In genomic region chr4:70829492-70829891, GRCh38 we compare ENCODE assay signal across 20 cellular contexts. TPM values are rescaled to one million over a fixed set of nuclear protein-coding genes. Genes with fewer than 3 reads are reported as not detected.
A peak's percentile ranks its signal among the peaks of the same experiment; 100 is the strongest.
DNase-seq lines count a peak whose midpoint lies in the region; ATAC-seq, FAIRE-seq and TF ChIP-seq lines count a peak whose summit lies in the region.
"Had no signal": no experiment of that assay in that cellular context is flagged by ENCODE, and none has a peak within 500 bp of the region (broad histone marks: within the 10 kb centered on the region; RNA-seq: fewer than 3 reads in every experiment).

No MANE protein-coding gene starts in this region.

- H3K9me3 ChIP-seq in T-helper 17 cell (ENCODE audit: control insufficient read depth, low read length, poor library complexity, severe bottlenecking) (no peaks in the 10 kb centered on the region), psoas muscle (no peaks in the 10 kb centered on the region)
- H3K9me3 ChIP-seq: BE2C, Caco-2 had no signal

- peak overlapping the region; percentile 70 for H3K27ac ChIP-seq in psoas muscle

- H3K9me3 Mint-ChIP-seq in stimulated activated effector memory CD8-positive, alpha-beta T cell treated with anti-CD3 and anti-CD28 coated beads, Interleukin-12 subunit alpha, Interleukin-12 subunit beta, amount 100 ng/mL, for 72 hours, result no peaks in the 10 kb centered on the region
- H3K9me3 Mint-ChIP-seq: CD4-positive, alpha-beta T cell; H9; IgD-negative memory B cell had no signal

- H3K27me3 Mint-ChIP-seq in T-helper 17 cell, result no peaks in the 10 kb centered on the region
- H3K27me3 Mint-ChIP-seq: CD4-positive, alpha-beta T cell; IgD-negative memory B cell had no signal

- peaks cover 17% of the 10 kb centered on the region for H3K4me1 ChIP-seq in psoas muscle
- H3K4me1 ChIP-seq: BE2C, Caco-2 had no signal

- TF ChIP-seq POLR2A in GM12892 (IDR thresholded peaks at IDR 0.05; ENCODE audit: low read depth, low read length), result no peak

- intact Hi-C loops in psoas muscle (cut with DNase I), result no loop called here
- intact Hi-C loops in posterior cingulate gyrus (cut with DNase I), result no loop called here

- peak overlapping the region; percentile 61 for H3K27ac Mint-ChIP-seq in T-helper 17 cell
- peak overlapping the region; percentile 62 for H3K27ac Mint-ChIP-seq in stimulated activated effector memory CD8-positive, alpha-beta T cell treated with anti-CD3 and anti-CD28 coated beads, Interleukin-12 subunit alpha, Interleukin-12 subunit beta, amount 100 ng/mL, for 72 hours
- H3K27ac Mint-ChIP-seq: CD4-positive, alpha-beta T cell; H9; IgD-negative memory B cell had no signal

- FAIRE-seq in GM12892 (lab: Jason Lieb, UNC), result peak; percentile 9
- FAIRE-seq: A204.1, D721Med, G401.6, GM19239, H1, HTR-8/SVneo had no signal

- 22 to 47% (median 38%) methylated on average over 1 of the region's 1 CpG for WGBS in psoas muscle, 3 donors

- DNase-seq in GM12892 (ENCODE audit: insufficient read length) (no peak), T-helper 17 cell (no peak), psoas muscle (no peak), posterior cingulate gyrus (no peak), mesenteric fat pad (ENCODE audit: low spot score) (no peak)
- no peak for DNase-seq in stimulated activated effector memory CD8-positive, alpha-beta T cell treated with anti-CD3 and anti-CD28 coated beads, Interleukin-12 subunit alpha, Interleukin-12 subunit beta, amount 100 ng/mL, for 72 hours (ENCODE audit: low spot score in 2 of 2)
- DNase-seq in activated CD4-positive, CD25-positive, alpha-beta regulatory T cell treated with anti-CD3 and anti-CD28 coated beads, Interleukin-2, amount 50 U/mL, for 72 hours, result no peak
- DNase-seq: ACHN; BE2C; C1 segment of cervical spinal cord; Caco-2; CD4-positive, alpha-beta T cell; H9 had no signal

- H3K4me3 Mint-ChIP-seq in T-helper 17 cell, result no peak overlapping the region
- H3K4me3 Mint-ChIP-seq in stimulated activated effector memory CD8-positive, alpha-beta T cell treated with anti-CD3 and anti-CD28 coated beads, Interleukin-12 subunit alpha, Interleukin-12 subunit beta, amount 100 ng/mL, for 72 hours, result no peak overlapping the region
- H3K4me3 Mint-ChIP-seq: CD4-positive, alpha-beta T cell; H9; IgD-negative memory B cell had no signal

- H3K27me3 ChIP-seq in psoas muscle (ENCODE audit: insufficient read depth in 3 of 3, low read length in 2 of 3), result no peaks in the 10 kb centered on the region
- H3K27me3 ChIP-seq: BE2C had no signal

- peaks cover 20 to 96% of the 10 kb centered on the region in 2 donors for H3K36me3 ChIP-seq in psoas muscle (ENCODE audit: insufficient read depth in 1 of 2, low read depth in 1 of 2)

- H3K4me3 ChIP-seq in psoas muscle, result no peak overlapping the region

- ATAC-seq in T-helper 17 cell (no peak), psoas muscle (peak; percentile 95 to 98 (median 96))
- ATAC-seq in stimulated activated effector memory CD8-positive, alpha-beta T cell treated with anti-CD3 and anti-CD28 coated beads, Interleukin-12 subunit alpha, Interleukin-12 subunit beta, amount 100 ng/mL, for 72 hours, result no peak

- H3K4me1 Mint-ChIP-seq in T-helper 17 cell, result peaks cover 6% of the 10 kb centered on the region
- H3K4me1 Mint-ChIP-seq in stimulated activated effector memory CD8-positive, alpha-beta T cell treated with anti-CD3 and anti-CD28 coated beads, Interleukin-12 subunit alpha, Interleukin-12 subunit beta, amount 100 ng/mL, for 72 hours, result peaks cover 5% of the 10 kb centered on the region
- H3K4me1 Mint-ChIP-seq: H9, IgD-negative memory B cell had no signal

- TF ChIP-seq CTCF in psoas muscle (IDR thresholded peaks at IDR 0.05), result no peak

- H3K36me3 Mint-ChIP-seq in T-helper 17 cell (ENCODE audit: low read depth), result peaks cover 13% of the 10 kb centered on the region
- H3K36me3 Mint-ChIP-seq in stimulated activated effector memory CD8-positive, alpha-beta T cell treated with anti-CD3 and anti-CD28 coated beads, Interleukin-12 subunit alpha, Interleukin-12 subunit beta, amount 100 ng/mL, for 72 hours, result peaks cover 100% of the 10 kb centered on the region

RNA-seq across cellular contexts. Expression of gene GRSF1, which starts 10.2 kb away (rescaled TPM):
- polyA plus RNA-seq in GM12892 (2012; ENCODE audit: missing spikeins), result 87.7 TPM
- total RNA-seq in T-helper 17 cell (10 to 100 TPM; 39.4 to 42.0 TPM), psoas muscle (100 to 1,000 TPM; 114 to 144 (median 130) TPM), mesenteric fat pad (55.6 TPM)
- polyA plus RNA-seq in psoas muscle, result 100 to 1,000 TPM in 1 of 3 donors, 10 to 100 TPM in 2; 85.2 to 138 (median 96.6) TPM

Comparison
In these comparisons a context has a peak if more than half of its experiments do, and no peak if none do; other contexts are left out.
1. ATAC-seq: peak in psoas muscle (4 of 4); none in T-helper 17 cell (single experiment) and stimulated activated effector memory CD8-positive, alpha-beta T cell treated with anti-CD3 and anti-CD28 coated beads, Interleukin-12 subunit alpha, Interleukin-12 subunit beta, amount 100 ng/mL, for 72 hours (single experiment).